21 cellular contexts compared by ENCODE assay signal in genomic region chr2:62474173-62474572, GRCh38. TPM values are rescaled to one million over a fixed set of nuclear protein-coding genes. Genes with fewer than 3 reads are reported as not detected.
DNase-seq lines count a peak whose midpoint lies in the region; ATAC-seq, FAIRE-seq and TF ChIP-seq lines count a peak whose summit lies in the region.
"Had no signal": no experiment of that assay in that cellular context is flagged by ENCODE, and none has a peak within 500 bp of the region (broad histone marks: within the 10 kb centered on the region; RNA-seq: fewer than 3 reads in every experiment).

No MANE protein-coding gene starts in this region.

- H2AFZ ChIP-seq in GM23248, result 0 out of 2 replicates have a peak overlapping the region, but pooled peaks have one; percentile 71
- H2AFZ ChIP-seq: PC-9 had no signal

- H3K9ac ChIP-seq in GM23248, result no peak overlapping the region
- H3K9ac ChIP-seq in mesendoderm (ENCODE audit: low read length), result no peak overlapping the region
- no peak overlapping the region for H3K9ac ChIP-seq in stomach smooth muscle (ENCODE audit: low read length in 2 of 2)
- no peak overlapping the region for H3K9ac ChIP-seq in kidney (ENCODE audit: low read length in 2 of 2)

- H3K4me1 Mint-ChIP-seq in chondrocyte (ENCODE audit: low read depth), result peaks cover 43% of the 10 kb centered on the region

- H3K27me3 Mint-ChIP-seq in chondrocyte (ENCODE audit: low read depth), result no peaks in the 10 kb centered on the region

- no peaks in the 10 kb centered on the region for H3K79me1 ChIP-seq in mesendoderm (ENCODE audit: low read length)

- H3K4me3 Mint-ChIP-seq in chondrocyte (ENCODE audit: unreplicated experiment), result no peak overlapping the region
- H3K4me3 Mint-ChIP-seq: H9; T-helper 1 cell treated with Interleukin-12 subunit alpha and Interleukin-12 subunit beta and Interleukin-4 antibody, amounts not matched to agents 30 μg/mL and 1 μg/mL, for 36 hours had no signal

- H3K4me3 ChIP-seq in GM23248 (no peak overlapping the region), mesendoderm (ENCODE audit: low read length) (no peak overlapping the region), stomach smooth muscle (ENCODE audit: low read length in 2 of 2) (peak overlapping the region in 1 of 2 donors; percentile 64), kidney (ENCODE audit: low read length in 2 of 2) (no peak overlapping the region), mucosa of descending colon (no peak overlapping the region)
- H3K4me3 ChIP-seq: colonic mucosa, PC-9, SJSA1 had no signal

- WGBS in GM23248 (ENCODE audit: low coverage in 1 of 2, low lambda C conversion rate in 2 of 2, missing lambda C conversion rate in 2 of 2), 2 experiments, result 90 to 92% methylated on average over 4 of the region's 4 CpGs
- no CpG with 5 or more reads among the region's 4 CpGs for WGBS in mesendoderm (ENCODE audit: extremely low coverage, insufficient coverage, low lambda C conversion rate)

- no peak overlapping the region for H3K18ac ChIP-seq in mesendoderm (ENCODE audit: low read length)

- in situ Hi-C loops in GM23248 (cut with MboI), result no loop called here

- no peaks in the 10 kb centered on the region for H3K9me3 ChIP-seq in GM23248 (ENCODE audit: low read depth)
- H3K9me3 ChIP-seq in stomach smooth muscle (ENCODE audit: control insufficient read depth in 2 of 2, low read length in 2 of 2), result no peaks in the 10 kb centered on the region
- no peaks in the 10 kb centered on the region for H3K9me3 ChIP-seq in kidney (ENCODE audit: control insufficient read depth in 1 of 2, low read length in 2 of 2)
- no peaks in the 10 kb centered on the region for H3K9me3 ChIP-seq in mucosa of descending colon
- H3K9me3 ChIP-seq: ascending aorta, colonic mucosa, SJSA1 had no signal

- H2BK120ac ChIP-seq in mesendoderm (ENCODE audit: low read depth, low read length), result no peak overlapping the region

- no peaks in the 10 kb centered on the region for H3K36me3 Mint-ChIP-seq in chondrocyte (ENCODE audit: low read depth)
- H3K36me3 Mint-ChIP-seq: CD8-positive, alpha-beta memory T cell had no signal

- H2BK5ac ChIP-seq in mesendoderm (ENCODE audit: low read length), result no peak overlapping the region

- H2AK5ac ChIP-seq in mesendoderm (ENCODE audit: low read length), result peak overlapping the region; percentile 65

- no peak for TF ChIP-seq CTCF in chondrocyte (IDR thresholded peaks at IDR 0.05)
- TF ChIP-seq CTCF in kidney (IDR thresholded peaks at IDR 0.05; ENCODE audit: borderline replicate concordance, extremely low read depth, insufficient read depth), result no peak
- TF ChIP-seq CTCF in mucosa of descending colon (IDR thresholded peaks at IDR 0.05), result no peak

- no peak overlapping the region for H4K5ac ChIP-seq in mesendoderm (ENCODE audit: low read length)

- peak overlapping the region; percentile 57 for H3K56ac ChIP-seq in mesendoderm (ENCODE audit: low read length)

- intact Hi-C loops in kidney (cut with DNase I) (no loop called here), mucosa of descending colon (cut with DNase I, micrococcal nuclease) (no loop called here)

- H3K79me2 ChIP-seq in GM23248 (ENCODE audit: insufficient read depth) (no peaks in the 10 kb centered on the region), mesendoderm (ENCODE audit: control insufficient read depth, insufficient read depth, low read length) (no peaks in the 10 kb centered on the region)

- H3K4ac ChIP-seq in mesendoderm (ENCODE audit: low read depth, low read length), result no peak overlapping the region

- H4K8ac ChIP-seq in mesendoderm (ENCODE audit: low read depth, low read length), result no peak overlapping the region

- H3F3A ChIP-seq in GM23248 (ENCODE audit: insufficient read depth), result peaks cover 14% of the 10 kb centered on the region; the same call in 1 of the 2 replicates

- H3K27ac ChIP-seq in GM23248 (no peak overlapping the region), mesendoderm (ENCODE audit: low read depth, low read length) (no peak overlapping the region), stomach smooth muscle (ENCODE audit: low read length) (peak overlapping the region; percentile 81), kidney (ENCODE audit: low read depth in 2 of 2, low read length in 2 of 2) (no peak overlapping the region)
- H3K27ac ChIP-seq: colonic mucosa, PC-9, SJSA1 had no signal

- H3K27me3 ChIP-seq in GM23248 (replicated peaks; ENCODE audit: insufficient read depth) (no peaks in the 10 kb centered on the region), mesendoderm (ENCODE audit: insufficient read depth, low read length, poor library complexity) (no peaks in the 10 kb centered on the region), stomach smooth muscle (ENCODE audit: control insufficient read depth in 1 of 2, insufficient read depth in 2 of 2, low read length in 2 of 2) (no peaks in the 10 kb centered on the region)
- H3K27me3 ChIP-seq: ascending aorta, colonic mucosa, SJSA1 had no signal

- H3K36me3 ChIP-seq in GM23248 (ENCODE audit: low read depth), result no peaks in the 10 kb centered on the region
- no peaks in the 10 kb centered on the region for H3K36me3 ChIP-seq in mesendoderm (ENCODE audit: control insufficient read depth, insufficient read depth, low read length)
- no peaks in the 10 kb centered on the region for H3K36me3 ChIP-seq in stomach smooth muscle (ENCODE audit: control insufficient read depth in 2 of 2, insufficient read depth in 2 of 2, low read length in 2 of 2)
- H3K36me3 ChIP-seq in kidney (ENCODE audit: control insufficient read depth in 1 of 2, insufficient read depth in 2 of 2, low read length in 2 of 2), result no peaks in the 10 kb centered on the region
- H3K36me3 ChIP-seq in mucosa of descending colon (ENCODE audit: low read depth), result no peaks in the 10 kb centered on the region
- H3K36me3 ChIP-seq: ascending aorta, colonic mucosa, SJSA1 had no signal

- no peak overlapping the region for H2BK15ac ChIP-seq in mesendoderm (replicated peaks; ENCODE audit: low read depth)

- ATAC-seq in mucosa of descending colon, result no peak
- ATAC-seq: left ventricle myocardium superior had no signal

- H3K23ac ChIP-seq in mesendoderm (ENCODE audit: low read length), result no peak overlapping the region

- no peak overlapping the region for H3K4me2 ChIP-seq in GM23248 (ENCODE audit: unreplicated experiment)
- no peak overlapping the region for H3K4me2 ChIP-seq in mesendoderm (ENCODE audit: low read length)
- H3K4me2 ChIP-seq: PC-9 had no signal

- H4K20me1 ChIP-seq in GM23248 (ENCODE audit: insufficient read depth), result no peaks in the 10 kb centered on the region

- H3K27ac Mint-ChIP-seq in chondrocyte (ENCODE audit: unreplicated experiment), result peak overlapping the region; percentile 45
- H3K27ac Mint-ChIP-seq: T-helper 1 cell treated with Interleukin-12 subunit alpha and Interleukin-12 subunit beta and Interleukin-4 antibody, amounts not matched to agents 30 μg/mL and 1 μg/mL, for 36 hours had no signal

- no peaks in the 10 kb centered on the region for H3K9me3 Mint-ChIP-seq in chondrocyte (ENCODE audit: low read depth)
- H3K9me3 Mint-ChIP-seq: CD8-positive, alpha-beta memory T cell; H9; T-helper 1 cell treated with Interleukin-12 subunit alpha and Interleukin-12 subunit beta and Interleukin-4 antibody, amounts not matched to agents 30 μg/mL and 1 μg/mL, for 36 hours had no signal

- FAIRE-seq in kidney (lab: Jason Lieb, UNC), result no peak

- no peaks in the 10 kb centered on the region for H3K9me2 ChIP-seq in GM23248 (ENCODE audit: insufficient read depth)

- no peak for DNase-seq in GM23248
- no peak for DNase-seq in chondrocyte (ENCODE audit: low spot score)
- DNase-seq in mesendoderm, result no peak
- DNase-seq in stimulated activated CD4-positive, alpha-beta T cell treated with anti-CD3 and anti-CD28 coated beads, Interleukin-15, amount 100 ng/mL, for 24 hours, result no peak
- no peak for DNase-seq in NCI-H524 (lab: John Stamatoyannopoulos, UW)
- DNase-seq in kidney, result no peak
- DNase-seq in mucosa of descending colon, result no peak
- DNase-seq: activated CD4-positive, alpha-beta T cell treated with anti-CD3 and anti-CD28 coated beads, Interleukin-2, amount 50 U/mL, for 4 hours; CD8-positive, alpha-beta memory T cell; colonic mucosa; H9; left ventricle myocardium superior; NCI-H1105 treated with DMSO at 0.1 percent for 48 hours; NCI-H82; PC-9; stimulated activated CD4-positive, alpha-beta T cell treated with anti-CD3 and anti-CD28 coated beads, Interleukin-4, amount 100 ng/mL, for 24 hours; substantia nigra had no signal

- H3K4me1 ChIP-seq in GM23248 (ENCODE audit: insufficient read depth) (peaks cover 36% of the 10 kb centered on the region), mesendoderm (ENCODE audit: control insufficient read depth, low read depth, low read length) (peaks cover 7% of the 10 kb centered on the region), stomach smooth muscle (ENCODE audit: control insufficient read depth, insufficient read depth, low read length) (peaks cover 78% of the 10 kb centered on the region), kidney (ENCODE audit: control insufficient read depth in 1 of 2, insufficient read depth in 1 of 2, low read depth in 1 of 2, low read length in 2 of 2) (peaks cover 20 to 30% of the 10 kb centered on the region in 2 donors), mucosa of descending colon (ENCODE audit: low read depth) (peaks cover 3% of the 10 kb centered on the region)
- H3K4me1 ChIP-seq: colonic mucosa had no signal

RNA-seq across cellular contexts. Expression of gene TMEM17, which starts 31.8 kb away (rescaled TPM):
- total RNA-seq in GM23248 (2014; rRNA removed; shearing (Covaris generic)), result 3.7 and 8.3 TPM in 2 replicates
- polyA plus RNA-seq in GM23248 (2016; fragmentation: Nextera tagmentation; extraction: Ambion mirVana) (5.7 and 6.0 TPM in 2 replicates), kidney (ENCODE audit: insufficient read depth, low read depth, low replicate concordance) (4.2 TPM)
- total RNA-seq in chondrocyte (2.6 to 3.8 TPM (median 3.8 TPM) in 3 replicates), kidney (3.2 TPM), mucosa of descending colon (1 to 10 TPM in 1 of 3 donors, under 1 TPM in 2; 0.61 to 1.2 (median 0.70) TPM)
- 1.1 TPM for polyA plus RNA-seq in mesendoderm (2013, experiment 1 of 2)
- 0.99 TPM for polyA plus RNA-seq in mesendoderm (2013, experiment 2 of 2)
- total RNA-seq: ascending aorta had no signal
- polyA plus RNA-seq: CD8-positive, alpha-beta memory T cell had no signal
